8 cellular contexts compared by ENCODE assay signal in genomic region chr2:203535078-203535783, GRCh38. TPM values are rescaled to one million over a fixed set of nuclear protein-coding genes. Genes with fewer than 3 reads are reported as not detected.
DNase-seq lines count a peak whose midpoint lies in the region; TF ChIP-seq lines count a peak whose summit lies in the region.

A gene with protein sequence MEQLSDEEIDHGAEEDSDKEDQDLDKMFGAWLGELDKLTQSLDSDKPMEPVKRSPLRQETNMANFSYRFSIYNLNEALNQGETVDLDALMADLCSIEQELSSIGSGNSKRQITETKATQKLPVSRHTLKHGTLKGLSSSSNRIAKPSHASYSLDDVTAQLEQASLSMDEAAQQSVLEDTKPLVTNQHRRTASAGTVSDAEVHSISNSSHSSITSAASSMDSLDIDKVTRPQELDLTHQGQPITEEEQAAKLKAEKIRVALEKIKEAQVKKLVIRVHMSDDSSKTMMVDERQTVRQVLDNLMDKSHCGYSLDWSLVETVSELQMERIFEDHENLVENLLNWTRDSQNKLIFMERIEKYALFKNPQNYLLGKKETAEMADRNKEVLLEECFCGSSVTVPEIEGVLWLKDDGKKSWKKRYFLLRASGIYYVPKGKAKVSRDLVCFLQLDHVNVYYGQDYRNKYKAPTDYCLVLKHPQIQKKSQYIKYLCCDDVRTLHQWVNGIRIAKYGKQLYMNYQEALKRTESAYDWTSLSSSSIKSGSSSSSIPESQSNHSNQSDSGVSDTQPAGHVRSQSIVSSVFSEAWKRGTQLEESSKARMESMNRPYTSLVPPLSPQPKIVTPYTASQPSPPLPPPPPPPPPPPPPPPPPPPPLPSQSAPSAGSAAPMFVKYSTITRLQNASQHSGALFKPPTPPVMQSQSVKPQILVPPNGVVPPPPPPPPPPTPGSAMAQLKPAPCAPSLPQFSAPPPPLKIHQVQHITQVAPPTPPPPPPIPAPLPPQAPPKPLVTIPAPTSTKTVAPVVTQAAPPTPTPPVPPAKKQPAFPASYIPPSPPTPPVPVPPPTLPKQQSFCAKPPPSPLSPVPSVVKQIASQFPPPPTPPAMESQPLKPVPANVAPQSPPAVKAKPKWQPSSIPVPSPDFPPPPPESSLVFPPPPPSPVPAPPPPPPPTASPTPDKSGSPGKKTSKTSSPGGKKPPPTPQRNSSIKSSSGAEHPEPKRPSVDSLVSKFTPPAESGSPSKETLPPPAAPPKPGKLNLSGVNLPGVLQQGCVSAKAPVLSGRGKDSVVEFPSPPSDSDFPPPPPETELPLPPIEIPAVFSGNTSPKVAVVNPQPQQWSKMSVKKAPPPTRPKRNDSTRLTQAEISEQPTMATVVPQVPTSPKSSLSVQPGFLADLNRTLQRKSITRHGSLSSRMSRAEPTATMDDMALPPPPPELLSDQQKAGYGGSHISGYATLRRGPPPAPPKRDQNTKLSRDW (minus strand): TSS chr2:203535301. CDS start chr2:203495353, 39,948 bp downstream.

- H3K9me3 ChIP-seq in OCI-LY7 (ENCODE audit: low read length) (0 out of 2 replicates have a peak, but pooled peaks cover 19% of the 10 kb centered on the region), esophagus (ENCODE audit: control insufficient read depth in 2 of 2, insufficient read depth in 1 of 2, low read depth in 1 of 2, low read length in 1 of 2) (no peaks in the 10 kb centered on the region), mucosa of rectum (ENCODE audit: control insufficient read depth in 2 of 2, low read length in 2 of 2) (no peaks in the 10 kb centered on the region)

- POLR2A ChIA-PET in OCI-LY7 (lab: Charles Lee) = interaction anchor here (1.4 to 1.8 kb wide), 2 partner anchors 115 to 173 kb away, joined by 3 to 4 read pairs; no protein-coding TSS in a partner anchor

- H3K79me2 ChIP-seq in OCI-LY7 (ENCODE audit: insufficient read depth, low read depth, low read length) = peaks cover 38% of the 10 kb centered on the region

- TF ChIP-seq CTCF in OCI-LY7 (conservative IDR thresholded peaks at IDR 0.05; ENCODE audit: low read length) = no peak

- peak within 1 kb of the TSS; percentile 58 for H3K27ac ChIP-seq in OCI-LY7 (ENCODE audit: low read depth, low read length, poor library complexity, severe bottlenecking)
- peak within 1 kb of the TSS; percentile 96 to 98 for H3K27ac ChIP-seq in esophagus (ENCODE audit: low read depth in 2 of 2, low read length in 1 of 2)
- peak within 1 kb of the TSS; percentile 89 to 97 for H3K27ac ChIP-seq in mucosa of rectum (ENCODE audit: low read depth in 2 of 2, low read length in 2 of 2)

- intact Hi-C loops in OCI-LY7 (cut with micrococcal nuclease; ENCODE audit: unreplicated experiment) = loop anchor here (1.0 to 2.0 kb wide), 2 partner anchors 48 to 116 kb away; no protein-coding TSS in a partner anchor

- H4K20me1 ChIP-seq in OCI-LY7 (ENCODE audit: insufficient read depth, low read length) = no peaks in the 10 kb centered on the region; the same call in 1 of the 2 replicates

- H3K4me3 ChIP-seq in OCI-LY7 (ENCODE audit: low read depth, low read length, poor library complexity, severe bottlenecking) = peak within 1 kb of the TSS; percentile 90
- H3K4me3 ChIP-seq in esophagus (ENCODE audit: low read depth in 1 of 2, low read length in 2 of 2) = peak within 1 kb of the TSS; percentile 95 to 99
- H3K4me3 ChIP-seq in mucosa of rectum (ENCODE audit: low read length in 2 of 2) = peak within 1 kb of the TSS; percentile 75 to 89

- H3K27me3 ChIP-seq in esophagus (ENCODE audit: control insufficient read depth in 1 of 2, insufficient read depth in 2 of 2, low read length in 2 of 2) = no peaks in the 10 kb centered on the region
- H3K27me3 ChIP-seq in mucosa of rectum (ENCODE audit: control insufficient read depth in 2 of 2, insufficient read depth in 2 of 2, low read length in 2 of 2) = peaks cover 0 to 2% of the 10 kb centered on the region in 2 donors

- peak within 1 kb of the TSS; percentile 75 to 96 for H3K9ac ChIP-seq in mucosa of rectum (ENCODE audit: low read depth in 1 of 2, low read length in 2 of 2)

- H3K4me1 ChIP-seq in OCI-LY7 (ENCODE audit: insufficient read depth, low read length, poor library complexity, severe bottlenecking) = peaks cover 31% of the 10 kb centered on the region
- no peaks in the 10 kb centered on the region for H3K4me1 ChIP-seq in esophagus (ENCODE audit: control insufficient read depth in 2 of 2, insufficient read depth in 2 of 2, low read length in 1 of 2)
- H3K4me1 ChIP-seq in mucosa of rectum (ENCODE audit: control insufficient read depth in 2 of 2, insufficient read depth in 2 of 2, low read length in 2 of 2) = peaks cover 4 to 8% of the 10 kb centered on the region in 2 donors

- H2AFZ ChIP-seq in OCI-LY7 (ENCODE audit: low read length) = peak within 1 kb of the TSS; percentile 68

- DNase-seq in AG08396 (ENCODE audit: low spot score) = peak; percentile 95
- peak; percentile 35 for DNase-seq in GM19240 (ENCODE audit: insufficient read length, low spot score)
- peak in 73 of 76 experiments; percentile 6 to 80 (median 54) for DNase-seq in HUDEP-2 (lab: John Stamatoyannopoulos, UW; ENCODE audit: unreplicated experiment in 76 of 76)
- peak; percentile 82 for DNase-seq in OCI-LY7 (ENCODE audit: low spot score)
- peak; percentile 76 to 80 for DNase-seq in activated T-cell treated with anti-CD3 and anti-CD28 coated beads, Interleukin-2, amount 50 U/mL, for 48 hours
- peak; percentile 30 to 50 for DNase-seq in stimulated activated CD8-positive, alpha-beta memory T cell treated with anti-CD3 and anti-CD28 coated beads, Interleukin-2, amount 100 ng/mL, for 48 hours (ENCODE audit: low read depth in 2 of 2)

- H3K9me2 ChIP-seq in OCI-LY7 (ENCODE audit: insufficient read depth, low read length) = no peaks in the 10 kb centered on the region

- CTCF ChIA-PET in OCI-LY7 (lab: Charles Lee; ENCODE audit: unreplicated experiment) = no interaction called here

- H3K36me3 ChIP-seq in OCI-LY7 (ENCODE audit: insufficient read depth, low read length) (peaks cover 4% of the 10 kb centered on the region), esophagus (ENCODE audit: control insufficient read depth in 2 of 2, insufficient read depth in 2 of 2, low read length in 1 of 2) (no peaks in the 10 kb centered on the region), mucosa of rectum (ENCODE audit: control insufficient read depth in 2 of 2, insufficient read depth in 2 of 2, low read length in 2 of 2) (no peaks in the 10 kb centered on the region)

- 0% methylated on average over 70 to 92 of the region's 92 CpGs for WGBS in esophagus, 2 donors

- no TSS peak for BruUV-seq in OCI-LY7 (replicated peaks; lab: Mats Ljungman, UMichigan)

- H3K4me2 ChIP-seq in OCI-LY7 (ENCODE audit: low read length) = peak within 1 kb of the TSS; percentile 97

RNA-seq across cellular contexts. Expression of the gene that starts here (rescaled TPM):
- 4.0 and 4.5 TPM in 2 replicates for total RNA-seq in OCI-LY7 (2014; rRNA removed; shearing (Covaris generic))
- total RNA-seq in OCI-LY7 (2022) = 16.9 and 21.5 TPM in 2 replicates
- 1 to 10 TPM; 3.8 to 5.0 TPM for polyA plus RNA-seq in esophagus

Comparison
In these comparisons a context has a peak if more than half of its experiments do, and no peak if none do; other contexts are left out.
1. Peak in every context shown above with its lines: DNase-seq, H3K4me3 ChIP-seq and H3K27ac ChIP-seq.
2. DNase-seq: peak in every context shown above with its lines; median percentile 95 in AG08396; 82 in OCI-LY7; 78 in activated T-cell treated with anti-CD3 and anti-CD28 coated beads, Interleukin-2, amount 50 U/mL, for 48 hours; 54 in HUDEP-2; 40 in stimulated activated CD8-positive, alpha-beta memory T cell treated with anti-CD3 and anti-CD28 coated beads, Interleukin-2, amount 100 ng/mL, for 48 hours; 35 in GM19240.